1 cellular context compared by ENCODE assay signal in genomic region chr10:12188656-12189055, GRCh38.
TF ChIP-seq lines count a peak whose summit lies in the region.

No MANE protein-coding gene starts in this region.

TF ChIP-seq in GM23338, 12 proteins besides CTCF, POLR2A, EP300 and RAD21 (continued from another document):
- TF ChIP-seq REST (IDR thresholded peaks at IDR 0.05; ENCODE audit: unreplicated experiment) = no peak
- no peak for TF ChIP-seq ZNF114 (CRISPR knock-in tag; IDR thresholded peaks at IDR 0.05)
